Comparison of ENCODE assay signal across 24 cellular contexts in the genomic region with DNA sequence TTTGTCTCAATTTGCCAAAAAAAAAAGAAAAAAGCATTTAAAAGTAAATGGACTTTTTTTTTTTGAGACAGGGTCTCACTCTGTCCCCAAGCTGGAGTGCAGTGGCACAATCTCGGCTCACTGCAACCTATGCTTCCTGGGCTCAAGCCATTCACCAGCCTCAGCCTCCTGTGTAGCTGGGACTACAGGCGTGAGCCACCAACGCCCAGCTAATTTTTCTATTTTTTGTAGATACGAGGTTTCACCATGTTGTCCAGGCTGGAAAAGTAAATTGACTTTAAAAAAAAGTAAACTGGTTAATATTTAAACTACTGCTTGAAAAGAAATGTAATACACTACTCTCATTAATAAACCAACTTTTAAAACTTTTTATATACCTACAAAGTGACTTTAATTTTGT. TPM values are rescaled to one million over a fixed set of nuclear protein-coding genes. Genes with fewer than 3 reads are reported as not detected.
A peak's percentile ranks its signal among the peaks of the same experiment; 100 is the strongest.
DNase-seq lines count a peak whose midpoint lies in the region; ATAC-seq, FAIRE-seq and TF ChIP-seq lines count a peak whose summit lies in the region.
"Had no signal": no experiment of that assay in that cellular context is flagged by ENCODE, and none has a peak within 500 bp of the region (broad histone marks: within the 10 kb centered on the region; RNA-seq: fewer than 3 reads in every experiment).

No MANE protein-coding gene starts in this region.

- peak overlapping the region; percentile 33; the same call in 1 of the 3 replicates for H3K4me2 ChIP-seq in A549
- peak overlapping the region; percentile 24 for H3K4me2 ChIP-seq in Loucy (ENCODE audit: low read depth, low read length, poor library complexity, severe bottlenecking)
- H3K4me2 ChIP-seq: BLaER1, GM23338 had no signal

- no peaks in the 10 kb centered on the region for H3K9me3 ChIP-seq in A549
- no peaks in the 10 kb centered on the region for H3K9me3 ChIP-seq in Loucy (ENCODE audit: insufficient read depth, low read depth, low read length)
- H3K9me3 ChIP-seq in colonic mucosa = no peaks in the 10 kb centered on the region
- H3K9me3 ChIP-seq: BLaER1 had no signal

- H3F3A ChIP-seq in Loucy (ENCODE audit: low read depth) = no peaks in the 10 kb centered on the region

- CTCF ChIA-PET in A549 (lab: Yijun Ruan, JAX) = no interaction called here

- TF ChIP-seq EP300 in A549 (IDR thresholded peaks at IDR 0.05) = no peak

- H3K27me3 ChIP-seq in Loucy (ENCODE audit: insufficient read depth, low read length, poor library complexity, severe bottlenecking) = no peaks in the 10 kb centered on the region
- H3K27me3 ChIP-seq in colonic mucosa = no peaks in the 10 kb centered on the region

- intact Hi-C loops in colonic mucosa (cut with DNase I) = no loop called here

- no peak overlapping the region for H2AFZ ChIP-seq in Loucy (ENCODE audit: low read length)
- H2AFZ ChIP-seq: GM23338 had no signal

- H3K9me3 Mint-ChIP-seq in activated T-helper 17 cell treated with anti-CD3 and anti-CD28 coated beads, Interleukin-2, amount 50 U/mL, for 72 hours = no peaks in the 10 kb centered on the region
- H3K9me3 Mint-ChIP-seq: CD14-positive monocyte; CD8-positive, alpha-beta T cell; GM23338; HFFc6 had no signal

- H3K4me1 ChIP-seq in A549 = peaks cover 30% of the 10 kb centered on the region
- H3K4me1 ChIP-seq in Loucy (ENCODE audit: insufficient read depth, low read length, poor library complexity, severe bottlenecking) = peaks cover 8% of the 10 kb centered on the region
- no peaks in the 10 kb centered on the region for H3K4me1 ChIP-seq in colonic mucosa

- peaks cover 5% of the 10 kb centered on the region for H3K4me1 Mint-ChIP-seq in activated T-helper 17 cell treated with anti-CD3 and anti-CD28 coated beads, Interleukin-2, amount 50 U/mL, for 72 hours

- H3K27ac ChIP-seq in 22Rv1 (peak overlapping the region; percentile 48), A549 (no peak overlapping the region), colonic mucosa (no peak overlapping the region)
- H3K27ac ChIP-seq: BLaER1, HL-60 had no signal

- H3K9ac ChIP-seq in Loucy (ENCODE audit: low read depth, low read length, poor library complexity, severe bottlenecking) (no peak overlapping the region), colonic mucosa (ENCODE audit: low read depth in 2 of 2, low read length in 2 of 2) (no peak overlapping the region)
- H3K9ac ChIP-seq: BLaER1 had no signal

- peaks cover 29% of the 10 kb centered on the region for H3K36me3 Mint-ChIP-seq in activated T-helper 17 cell treated with anti-CD3 and anti-CD28 coated beads, Interleukin-2, amount 50 U/mL, for 72 hours (ENCODE audit: low read depth)

- no peak for FAIRE-seq in A549 (lab: Jason Lieb, UNC)
- FAIRE-seq: GM12892, GM18507, H54, K562 had no signal

- DNase-seq in A549 (ENCODE audit: low read depth in 1 of 2, low spot score in 1 of 2) (no peak), colonic mucosa (no peak), NCI-H2107 treated with DMSO at 0.1 percent for 48 hours (lab: John Stamatoyannopoulos, UW; ENCODE audit: unreplicated experiment) (no peak)
- DNase-seq: CD8-positive, alpha-beta T cell; DMS 273 treated with DMSO at 0.1 percent for 48 hours; DMS53; DND-41; EL; HFFc6; IMR-90 had no signal

- POLR2A ChIA-PET in A549 (lab: Yijun Ruan, JAX) = no interaction called here

- no peak for TF ChIP-seq POLR2A in A549 (IDR thresholded peaks at IDR 0.05; ENCODE audit: low read length)

- no peaks in the 10 kb centered on the region for H3K36me3 ChIP-seq in Loucy (ENCODE audit: insufficient read depth, low read length)
- H3K36me3 ChIP-seq in colonic mucosa = no peaks in the 10 kb centered on the region
- H3K36me3 ChIP-seq: BLaER1 had no signal

- H3K4me3 ChIP-seq in A549 = no peak overlapping the region
- H3K4me3 ChIP-seq in Loucy (ENCODE audit: low read length, poor library complexity, severe bottlenecking) = no peak overlapping the region
- H3K4me3 ChIP-seq in colonic mucosa = no peak overlapping the region
- H3K4me3 ChIP-seq: BLaER1, GM23338, K562 had no signal

- ATAC-seq in A549 (no peak), GM18861 (IDR thresholded peaks at IDR 0.05; ENCODE audit: unreplicated experiment) (no peak)
- no peak for ATAC-seq in activated T-helper 17 cell treated with anti-CD3 and anti-CD28 coated beads, Interleukin-2, amount 50 U/mL, for 72 hours (replicated peaks)
- ATAC-seq: CD8-positive, alpha-beta T cell; GM23338; HCT116; K562 had no signal

- H4K20me1 ChIP-seq in Loucy (ENCODE audit: insufficient read depth, low read length, poor library complexity, severe bottlenecking) = peaks cover 7% of the 10 kb centered on the region

- TF ChIP-seq CTCF in 22Rv1 (IDR thresholded peaks at IDR 0.05) (no peak), A549 (IDR thresholded peaks at IDR 0.05) (no peak), Loucy (conservative IDR thresholded peaks at IDR 0.05; ENCODE audit: low read length) (no peak), colonic mucosa (IDR thresholded peaks at IDR 0.05) (no peak)

- H3K79me2 ChIP-seq in Loucy (ENCODE audit: insufficient read depth, low read length) = peaks cover 44% of the 10 kb centered on the region

- 63% methylated on average over 4 of the region's 4 CpGs for WGBS in A549 (ENCODE audit: missing lambda C conversion rate)

- no peak overlapping the region for H3K27ac Mint-ChIP-seq in activated T-helper 17 cell treated with anti-CD3 and anti-CD28 coated beads, Interleukin-2, amount 50 U/mL, for 72 hours
- H3K27ac Mint-ChIP-seq: CD14-positive monocyte; CD8-positive, alpha-beta T cell; GM23338; HFFc6 had no signal

- H3K27me3 Mint-ChIP-seq in activated T-helper 17 cell treated with anti-CD3 and anti-CD28 coated beads, Interleukin-2, amount 50 U/mL, for 72 hours = no peaks in the 10 kb centered on the region

- H3K4me3 Mint-ChIP-seq in activated T-helper 17 cell treated with anti-CD3 and anti-CD28 coated beads, Interleukin-2, amount 50 U/mL, for 72 hours = peak overlapping the region; percentile 67
- H3K4me3 Mint-ChIP-seq: CD14-positive monocyte; CD8-positive, alpha-beta T cell; GM23338; HFFc6 had no signal

- no peaks in the 10 kb centered on the region for H3K9me2 ChIP-seq in Loucy (replicated peaks; ENCODE audit: low read depth, low read length)

- no peak for TF ChIP-seq RAD21 in A549 (conservative IDR thresholded peaks at IDR 0.05 in 1 of 2, IDR thresholded peaks at IDR 0.05 in 1 of 2)

TF ChIP-seq in A549, 52 proteins besides CTCF, POLR2A, EP300 and RAD21:
- no peak for TF ChIP-seq POLR2AphosphoS2 (conservative IDR thresholded peaks at IDR 0.05; ENCODE audit: low read length)
- TF ChIP-seq CBX8 (IDR thresholded peaks at IDR 0.05) = no peak
TF ChIP-seq in A549: peak in this region for 0.

RNA-seq across cellular contexts. Expression of a gene that starts 5.9 kb away (rescaled TPM):
- polyA plus RNA-seq in A549 (2011; rRNA removed) (76.9 and 103 TPM in 2 replicates), A549 (2017; fragmentation: RNase III; extraction: RNeasy Plus Mini Kit Qiagen cat#74134 plus additional on column Dnase treatment) (84.3 to 90.2 TPM (median 86.8 TPM) in 3 replicates)
- polyA plus RNA-seq in A549 (2012; cell fraction: cytosol; rRNA removed) = 63.7 and 67.6 TPM in 2 replicates
- 31.7 and 57.8 TPM in 2 replicates for polyA plus RNA-seq in A549 (2012; cell fraction: nucleus; rRNA removed)
- polyA minus RNA-seq in A549 (2011; rRNA and poly(A)+ RNA removed) = 38.4 and 42.2 TPM in 2 replicates
- 10 to 100 TPM; 25.4 to 67.3 TPM for total RNA-seq in activated T-helper 17 cell treated with anti-CD3 and anti-CD28 coated beads, Interleukin-2, amount 50 U/mL, for 72 hours
- total RNA-seq in colonic mucosa = 10 to 100 TPM; 85.2 to 89.0 TPM

RNA-seq across cellular contexts. Expression of a gene that starts 12.0 kb away (rescaled TPM):
- polyA plus RNA-seq in A549 (2011; rRNA removed) (0.31 and 0.50 TPM in 2 replicates), A549 (2017; fragmentation: RNase III; extraction: RNeasy Plus Mini Kit Qiagen cat#74134 plus additional on column Dnase treatment) (0.09 to 0.32 TPM (median 0.12 TPM) in 3 replicates)
- 0.21 and 0.25 TPM in 2 replicates for polyA plus RNA-seq in A549 (2012; cell fraction: cytosol; rRNA removed)
- polyA plus RNA-seq in A549 (2012; cell fraction: nucleus; rRNA removed) = 0.22 TPM in 1 of 2 replicates, not detected in the other
- 0.74 TPM in 1 of 2 replicates, not detected in the other for polyA minus RNA-seq in A549 (2011; rRNA and poly(A)+ RNA removed)
- 10 to 100 TPM; 34.6 to 36.1 TPM for total RNA-seq in activated T-helper 17 cell treated with anti-CD3 and anti-CD28 coated beads, Interleukin-2, amount 50 U/mL, for 72 hours
- under 1 TPM in 1 of 2 donors, not detected in 1; 0.50 TPM for total RNA-seq in colonic mucosa
- total RNA-seq: G401 had no signal

RNA-seq across cellular contexts. Expression of a gene that starts 49.5 kb away (rescaled TPM):
- polyA plus RNA-seq in A549 (2011; rRNA removed) (18.0 and 18.4 TPM in 2 replicates), A549 (2017; fragmentation: RNase III; extraction: RNeasy Plus Mini Kit Qiagen cat#74134 plus additional on column Dnase treatment) (16.0 to 17.0 TPM (median 16.8 TPM) in 3 replicates)
- polyA plus RNA-seq in A549 (2012; cell fraction: cytosol; rRNA removed) = 14.9 and 20.4 TPM in 2 replicates
- polyA plus RNA-seq in A549 (2012; cell fraction: nucleus; rRNA removed) = 20.2 and 21.8 TPM in 2 replicates
- polyA minus RNA-seq in A549 (2011; rRNA and poly(A)+ RNA removed) = 27.6 and 32.8 TPM in 2 replicates
- 10 to 100 TPM; 23.5 to 25.6 TPM for total RNA-seq in activated T-helper 17 cell treated with anti-CD3 and anti-CD28 coated beads, Interleukin-2, amount 50 U/mL, for 72 hours
- total RNA-seq in colonic mucosa = 10 to 100 TPM; 30.6 to 42.4 TPM

Comparison
In these comparisons a context has a peak if more than half of its experiments do, and no peak if none do; other contexts are left out.
1. RNA of a gene that starts 12.0 kb away (total RNA-seq): 34.6 to 36.1 TPM in activated T-helper 17 cell treated with anti-CD3 and anti-CD28 coated beads, Interleukin-2, amount 50 U/mL, for 72 hours; 0.50 TPM in colonic mucosa; every median in the first group is over 10 times any median in the second.